12 cellular contexts compared by ENCODE assay signal in genomic region chrX:102339312-102340298, GRCh38.
DNase-seq lines count a peak whose midpoint lies in the region; ATAC-seq and TF ChIP-seq lines count a peak whose summit lies in the region.
"Had no signal": no experiment of that assay in that cellular context is flagged by ENCODE, and none has a peak within 500 bp of the region (broad histone marks: within the 10 kb centered on the region; RNA-seq: fewer than 3 reads in every experiment).

No MANE protein-coding gene starts in this region.

- no peaks in the 10 kb centered on the region for H3K9me3 Mint-ChIP-seq in activated T-cell treated with anti-CD3 and anti-CD28 coated beads, Interleukin-2, amount 50 U/mL, for 72 hours
- H3K9me3 Mint-ChIP-seq in central memory CD8-positive, alpha-beta T cell: no peaks in the 10 kb centered on the region

- H3K27me3 ChIP-seq in H7 (ENCODE audit: control insufficient read depth, insufficient read depth, low read length) (no peaks in the 10 kb centered on the region), spleen (replicated peaks in 1 of 7) (peaks cover 0 to 5% (median 0%) of the 10 kb centered on the region in 7 donors)

- H3K4me3 Mint-ChIP-seq in activated T-cell treated with anti-CD3 and anti-CD28 coated beads, Interleukin-2, amount 50 U/mL, for 72 hours: no peak overlapping the region
- no peak overlapping the region for H3K4me3 Mint-ChIP-seq in central memory CD8-positive, alpha-beta T cell

- peak in 1 of 2 donors; percentile 2 for DNase-seq in activated T-cell treated with anti-CD3 and anti-CD28 coated beads, Interleukin-2, amount 50 U/mL, for 72 hours
- DNase-seq in activated T-cell treated with anti-CD3 and anti-CD28 coated beads for 4 hours: no peak
- DNase-seq in H7: peak; percentile 2
- peak in 1 of 2 donors; percentile 9 for DNase-seq in central memory CD8-positive, alpha-beta T cell (ENCODE audit: low spot score in 2 of 2)
- DNase-seq in spleen: peak; percentile 66
- DNase-seq in kidney tubule cell (ENCODE audit: low spot score): no peak
- DNase-seq: NCI-H1436 treated with DMSO at 0.1 percent for 48 hours had no signal

- TF ChIP-seq POLR2A in spleen (IDR thresholded peaks at IDR 0.05): no peak

- ATAC-seq in activated T-cell treated with anti-CD3 and anti-CD28 coated beads, Interleukin-2, amount 50 U/mL, for 72 hours (replicated peaks in 1 of 2): peak; percentile 32 to 68
- ATAC-seq in central memory CD8-positive, alpha-beta T cell (replicated peaks; ENCODE audit: extremely low read depth, poor library complexity, severe bottlenecking): peak; percentile 54
- no peak for ATAC-seq in GM18517 (IDR thresholded peaks at IDR 0.05; ENCODE audit: unreplicated experiment)
- no peak for ATAC-seq in HG03565 (IDR thresholded peaks at IDR 0.05; ENCODE audit: unreplicated experiment)
- ATAC-seq: heart left ventricle, mucosa of descending colon, sciatic nerve had no signal

- H3K4me3 ChIP-seq in H7 (ENCODE audit: insufficient read depth, low read depth, low read length): no peak overlapping the region
- H3K4me3 ChIP-seq in spleen: no peak overlapping the region
- H3K4me3 ChIP-seq: heart left ventricle, mucosa of descending colon had no signal

- no peak overlapping the region for H3K27ac ChIP-seq in spleen
- H3K27ac ChIP-seq: heart left ventricle had no signal

- H3K27me3 Mint-ChIP-seq in activated T-cell treated with anti-CD3 and anti-CD28 coated beads, Interleukin-2, amount 50 U/mL, for 72 hours (ENCODE audit: low read depth): peaks cover 19% of the 10 kb centered on the region
- no peaks in the 10 kb centered on the region for H3K27me3 Mint-ChIP-seq in central memory CD8-positive, alpha-beta T cell

- no peak for TF ChIP-seq CTCF in spleen (IDR thresholded peaks at IDR 0.05 in 8 of 11, conservative IDR thresholded peaks at IDR 0.05 in 3 of 11)

- intact Hi-C loops in spleen (cut with DNase I; ENCODE audit: low total_unique reads): no loop called here

- no peak overlapping the region for H3K27ac Mint-ChIP-seq in activated T-cell treated with anti-CD3 and anti-CD28 coated beads, Interleukin-2, amount 50 U/mL, for 72 hours
- H3K27ac Mint-ChIP-seq in central memory CD8-positive, alpha-beta T cell (ENCODE audit: low read depth): no peak overlapping the region

- no peaks in the 10 kb centered on the region for H3K4me1 Mint-ChIP-seq in activated T-cell treated with anti-CD3 and anti-CD28 coated beads, Interleukin-2, amount 50 U/mL, for 72 hours (ENCODE audit: low read depth)
- H3K4me1 Mint-ChIP-seq in central memory CD8-positive, alpha-beta T cell: no peaks in the 10 kb centered on the region

- no peaks in the 10 kb centered on the region for H3K36me3 ChIP-seq in H7 (replicated peaks; ENCODE audit: control insufficient read depth, insufficient read depth, low read length)
- H3K36me3 ChIP-seq in spleen: no peaks in the 10 kb centered on the region
- H3K36me3 ChIP-seq: heart left ventricle had no signal

- no peaks in the 10 kb centered on the region for H3K4me1 ChIP-seq in spleen
- H3K4me1 ChIP-seq: heart left ventricle had no signal

- H3K9me3 ChIP-seq in spleen: no peaks in the 10 kb centered on the region
- H3K9me3 ChIP-seq: heart left ventricle, mucosa of descending colon had no signal

- H3K36me3 Mint-ChIP-seq in activated T-cell treated with anti-CD3 and anti-CD28 coated beads, Interleukin-2, amount 50 U/mL, for 72 hours (ENCODE audit: insufficient read depth in 2 of 2): no peaks in the 10 kb centered on the region
- H3K36me3 Mint-ChIP-seq in central memory CD8-positive, alpha-beta T cell (ENCODE audit: insufficient read depth): peaks cover 2% of the 10 kb centered on the region

- WGBS in spleen, 5 donors: 71 to 98% (median 79%) methylated on average over 4 to 19 of the region's 19 CpGs

Comparison
In these comparisons a context has a peak if more than half of its experiments do, and no peak if none do; other contexts are left out.
1. ATAC-seq: peak in activated T-cell treated with anti-CD3 and anti-CD28 coated beads, Interleukin-2, amount 50 U/mL, for 72 hours (2 of 2) and central memory CD8-positive, alpha-beta T cell (single experiment); none in GM18517 (single experiment) and HG03565 (single experiment).
2. DNase-seq: peak in H7 (single experiment) and spleen (single experiment); none in activated T-cell treated with anti-CD3 and anti-CD28 coated beads for 4 hours (single experiment) and kidney tubule cell (single experiment).